34 cellular contexts compared by ENCODE assay signal in the genomic region with DNA sequence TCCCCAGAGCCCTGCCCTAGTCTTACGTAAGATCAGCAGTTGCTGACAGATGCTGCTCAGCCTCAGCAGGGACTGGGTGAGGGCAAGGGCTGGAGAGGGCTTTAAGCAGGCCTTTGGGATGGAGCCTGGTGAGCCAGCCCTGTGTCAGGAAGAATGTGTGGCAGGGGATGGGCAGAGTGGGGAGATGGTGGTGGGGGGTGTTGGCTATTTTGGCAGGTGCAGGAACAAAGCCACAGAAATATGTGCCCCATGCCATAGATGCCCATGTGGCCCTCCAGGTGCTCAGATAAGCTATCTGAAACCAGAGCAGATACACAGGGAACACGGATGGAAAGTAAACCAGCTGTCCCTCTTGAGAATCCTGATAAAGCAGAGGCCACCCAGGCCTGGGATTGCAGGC.
"Had no signal": no experiment of that assay in that cellular context is flagged by ENCODE, and none has a peak within 500 bp of the region (broad histone marks: within the 10 kb centered on the region; RNA-seq: fewer than 3 reads in every experiment).

No MANE protein-coding gene starts in this region.

- H3K4me2 ChIP-seq: smooth muscle cell had no signal

- H3K9me3 Mint-ChIP-seq: type B pancreatic cell had no signal

- H3K27ac ChIP-seq: neutrophil, ovary, parathyroid adenoma, psoas muscle, right lobe of liver, sigmoid colon, skin epidermis, spleen, suprapubic skin, testis, tibial artery, transverse colon, upper lobe of right lung had no signal

- H3K79me2 ChIP-seq: parathyroid adenoma had no signal

- H3K27ac Mint-ChIP-seq: naive B cell; naive thymus-derived CD8-positive, alpha-beta T cell; natural killer cell treated with Interleukin-12 subunit alpha and Interleukin-12 subunit beta and Interleukin-15 and Interleukin-18, amount 100 ng/mL, for 72 hours; nephron progenitor cell; progenitor cell of endocrine pancreas; stimulated activated memory B cell treated with anti-CD40 and anti-IgM and Interleukin-4, amounts not matched to agents 10 μg/mL and 1 μg/mL and 100 μg/mL, for 72 hours; stimulated activated naive CD8-positive, alpha-beta T cell treated with anti-CD3 and anti-CD28 coated beads, Interleukin-15, amount 100 ng/mL, for 72 hours; type B pancreatic cell had no signal

- ATAC-seq: naive thymus-derived CD8-positive, alpha-beta T cell; natural killer cell treated with Interleukin-12 subunit alpha and Interleukin-12 subunit beta and Interleukin-15 and Interleukin-18, amount 100 ng/mL, for 72 hours; psoas muscle; right cardiac atrium; right lobe of liver; stimulated activated memory B cell treated with anti-CD40 and anti-IgM and Interleukin-4, amounts not matched to agents 10 μg/mL and 1 μg/mL and 100 μg/mL, for 72 hours; stimulated activated naive CD8-positive, alpha-beta T cell treated with anti-CD3 and anti-CD28 coated beads, Interleukin-15, amount 100 ng/mL, for 72 hours; stimulated activated naive CD8-positive, alpha-beta T cell treated with anti-CD3 and anti-CD28 coated beads, Interleukin-15, Interleukin-2, amounts not matched to agents 100 U/mL and 50 U/mL, for 24 hours; upper lobe of right lung had no signal

- H3K4me3 Mint-ChIP-seq: naive thymus-derived CD8-positive, alpha-beta T cell; natural killer cell treated with Interleukin-12 subunit alpha and Interleukin-12 subunit beta and Interleukin-15 and Interleukin-18, amount 100 ng/mL, for 72 hours; nephron progenitor cell; neural crest cell; stimulated activated memory B cell treated with anti-CD40 and anti-IgM and Interleukin-4, amounts not matched to agents 10 μg/mL and 1 μg/mL and 100 μg/mL, for 72 hours; stimulated activated naive CD8-positive, alpha-beta T cell treated with anti-CD3 and anti-CD28 coated beads, Interleukin-15, amount 100 ng/mL, for 72 hours; type B pancreatic cell had no signal

- H3K9me3 ChIP-seq: neutrophil, psoas muscle, right lobe of liver, suprapubic skin, testis, tibial artery, transverse colon, upper lobe of right lung had no signal

- H3K9ac ChIP-seq: parathyroid adenoma had no signal

- H3K27me3 Mint-ChIP-seq: naive B cell; naive thymus-derived CD8-positive, alpha-beta T cell; natural killer cell treated with Interleukin-12 subunit alpha and Interleukin-12 subunit beta and Interleukin-15 and Interleukin-18, amount 100 ng/mL, for 72 hours; progenitor cell of endocrine pancreas; stimulated activated memory B cell treated with anti-CD40 and anti-IgM and Interleukin-4, amounts not matched to agents 10 μg/mL and 1 μg/mL and 100 μg/mL, for 72 hours; stimulated activated naive CD8-positive, alpha-beta T cell treated with anti-CD3 and anti-CD28 coated beads, Interleukin-15, amount 100 ng/mL, for 72 hours; type B pancreatic cell had no signal

- H3K36me3 Mint-ChIP-seq: naive B cell; natural killer cell treated with Interleukin-12 subunit alpha and Interleukin-12 subunit beta and Interleukin-15 and Interleukin-18, amount 100 ng/mL, for 72 hours; stimulated activated memory B cell treated with anti-CD40 and anti-IgM and Interleukin-4, amounts not matched to agents 10 μg/mL and 1 μg/mL and 100 μg/mL, for 72 hours; type B pancreatic cell had no signal

- H3K4me3 ChIP-seq: ovary, psoas muscle, right lobe of liver, sigmoid colon, skin epidermis, smooth muscle cell, spleen, suprapubic skin, testis, tibial artery, transverse colon, upper lobe of right lung had no signal

- DNase-seq: naive B cell; naive thymus-derived CD8-positive, alpha-beta T cell; nephron progenitor cell; nucleus accumbens; ovary; posterior cingulate gyrus; psoas muscle; right cardiac atrium; right lobe of liver; sigmoid colon; spleen; stimulated activated CD4-positive, alpha-beta T cell treated with anti-CD3 and anti-CD28 coated beads, Interleukin-12 subunit alpha, Interleukin-12 subunit beta, amount 100 ng/mL, for 4 hours; stimulated activated CD4-positive, alpha-beta T cell treated with anti-CD3 and anti-CD28 coated beads, Interleukin-1b, Interleukin-23, amount 100 ng/mL, for 48 hours; stimulated activated CD4-positive, alpha-beta T cell treated with anti-CD3 and anti-CD28 coated beads, Interleukin-4, amount 100 ng/mL, for 1 hour; stimulated activated CD4-positive, alpha-beta T cell treated with anti-CD3 and anti-CD28 coated beads, Interleukin-4, amount 100 ng/mL, for 4 hours; stimulated activated CD8-positive, alpha-beta memory T cell treated with anti-CD3 and anti-CD28 coated beads, Interleukin-4, amount 100 ng/mL, for 48 hours; stimulated activated naive CD4-positive, alpha-beta T cell; stimulated activated naive CD8-positive, alpha-beta T cell treated with anti-CD3 and anti-CD28 coated beads, Interleukin-15, amount 100 ng/mL, for 72 hours; stimulated activated naive CD8-positive, alpha-beta T cell treated with anti-CD3 and anti-CD28 coated beads, Interleukin-15, Interleukin-2, amounts not matched to agents 100 U/mL and 50 U/mL, for 24 hours; substantia nigra; testis; tibial artery; transverse colon; upper lobe of right lung had no signal

- H3K36me3 ChIP-seq: neutrophil, ovary, right lobe of liver, sigmoid colon, spleen, suprapubic skin, tibial artery, transverse colon, upper lobe of right lung had no signal

- H2AFZ ChIP-seq: parathyroid adenoma had no signal

- H3K4me1 ChIP-seq: parathyroid adenoma, psoas muscle, right lobe of liver, sigmoid colon, spleen, suprapubic skin, testis, tibial artery, transverse colon, upper lobe of right lung had no signal

- H3K27me3 ChIP-seq: neutrophil, ovary, right lobe of liver, sigmoid colon, spleen, suprapubic skin, testis, tibial artery, transverse colon, upper lobe of right lung had no signal

- H3K4me1 Mint-ChIP-seq: naive B cell; naive thymus-derived CD8-positive, alpha-beta T cell; nephron progenitor cell; neural crest cell; stimulated activated memory B cell treated with anti-CD40 and anti-IgM and Interleukin-4, amounts not matched to agents 10 μg/mL and 1 μg/mL and 100 μg/mL, for 72 hours; stimulated activated naive CD8-positive, alpha-beta T cell treated with anti-CD3 and anti-CD28 coated beads, Interleukin-15, amount 100 ng/mL, for 72 hours had no signal
